Comparison of ENCODE assay signal across 1 cellular context in the genomic region with DNA sequence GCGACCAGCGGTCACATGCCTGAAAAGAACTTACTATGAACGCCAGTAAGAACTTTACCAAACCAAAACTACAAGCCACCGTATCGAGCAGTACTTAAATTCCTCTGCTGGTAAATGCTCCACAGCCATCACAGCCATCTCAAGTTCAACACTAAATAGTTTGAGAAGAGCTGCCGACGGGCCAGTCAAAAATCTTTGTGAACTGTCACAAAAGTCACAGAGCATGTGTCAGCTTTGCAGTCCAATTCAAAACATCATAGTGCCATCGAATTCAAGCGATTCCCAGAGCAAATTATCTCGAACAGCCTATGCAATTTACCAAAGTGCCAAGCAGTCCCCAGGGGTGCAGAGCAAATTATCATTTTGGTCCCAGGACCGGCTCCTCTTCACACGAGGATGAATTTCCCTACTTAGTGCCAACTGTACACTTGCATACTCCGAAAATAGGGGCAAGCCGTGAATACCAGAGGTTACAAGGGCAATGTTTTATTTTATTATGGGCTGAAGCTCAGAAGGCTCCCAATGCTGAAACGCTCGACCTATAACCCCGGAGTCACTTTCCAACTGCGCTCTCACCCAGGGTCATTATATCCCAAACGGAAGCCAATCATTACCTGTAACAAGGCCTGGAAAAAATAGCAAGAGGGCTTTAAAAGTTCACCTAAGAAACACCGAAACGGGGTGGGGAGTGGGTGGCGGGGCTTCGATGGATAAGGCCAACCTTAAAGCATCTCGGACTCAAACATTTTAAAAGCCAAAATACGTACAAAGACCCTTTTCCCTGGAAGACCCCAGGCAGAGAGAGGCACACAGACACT.
TF ChIP-seq lines count a peak whose summit lies in the region.

No MANE protein-coding gene starts in this region.

TF ChIP-seq in IMR-90, 13 proteins besides CTCF, POLR2A, EP300 and RAD21:
- TF ChIP-seq SMC3 (IDR thresholded peaks at IDR 0.05; ENCODE audit: low read depth, low read length) (no peak), RFX5 (IDR thresholded peaks at IDR 0.05; ENCODE audit: low read depth, low read length) (no peak), USF2 (IDR thresholded peaks at IDR 0.05; ENCODE audit: low read depth, low read length) (no peak), ELK1 (IDR thresholded peaks at IDR 0.05; ENCODE audit: borderline replicate concordance, low read depth, low read length) (no peak), MAFK (IDR thresholded peaks at IDR 0.05; ENCODE audit: low read depth, low read length) (no peak), MAZ (IDR thresholded peaks at IDR 0.05; ENCODE audit: borderline replicate concordance, low read depth, low read length) (no peak), FOS (IDR thresholded peaks at IDR 0.05; ENCODE audit: low read depth, low read length) (no peak), MXI1 (IDR thresholded peaks at IDR 0.05; ENCODE audit: borderline replicate concordance, low read depth, low read length) (no peak), CHD1 (IDR thresholded peaks at IDR 0.05; ENCODE audit: low read depth, low read length) (no peak), NFE2L2 (IDR thresholded peaks at IDR 0.05; ENCODE audit: low read depth, low read length) (no peak), CEBPB (IDR thresholded peaks at IDR 0.05; ENCODE audit: low read depth, low read length) (no peak), BHLHE40 (IDR thresholded peaks at IDR 0.05; ENCODE audit: low read depth, low read length) (no peak), RCOR1 (IDR thresholded peaks at IDR 0.05; ENCODE audit: insufficient replicate concordance, low read length) (no peak)
TF ChIP-seq in IMR-90: peak in this region for 0.
